8 cellular contexts compared by ENCODE assay signal in the genomic region with DNA sequence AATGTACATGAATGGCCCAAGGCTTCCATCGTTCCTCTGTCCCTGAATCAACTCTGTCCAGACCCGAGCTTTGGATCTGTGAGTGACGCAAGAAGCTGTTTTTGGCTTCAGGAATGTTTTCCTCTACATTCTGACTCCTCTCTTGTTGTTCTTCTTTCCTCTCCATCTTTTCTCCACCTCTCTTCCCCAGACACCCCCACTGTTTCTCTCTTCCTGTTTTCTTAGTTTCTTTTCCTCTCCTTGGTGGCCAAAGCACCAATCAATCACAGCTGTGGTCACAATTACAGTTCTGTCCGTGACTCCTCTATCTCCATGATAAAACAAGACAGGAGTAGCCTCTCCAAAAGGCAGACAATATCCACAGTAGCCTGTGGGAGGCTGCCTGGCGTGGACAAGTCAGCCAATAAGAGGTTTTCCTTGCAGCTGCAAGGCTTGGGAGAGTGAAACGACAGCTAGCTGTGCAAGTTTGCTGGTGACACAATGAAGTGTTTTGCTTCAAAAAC. TPM values are rescaled to one million over a fixed set of nuclear protein-coding genes. Genes with fewer than 3 reads are reported as not detected.
A peak's percentile ranks its signal among the peaks of the same experiment; 100 is the strongest.
DNase-seq lines count a peak whose midpoint lies in the region; ATAC-seq, FAIRE-seq and TF ChIP-seq lines count a peak whose summit lies in the region.

No MANE protein-coding gene starts in this region.

- ATAC-seq in HG02759 (IDR thresholded peaks at IDR 0.05; ENCODE audit: unreplicated experiment) (peak; percentile 43), K562 (peak; percentile 67), left colon (peak; percentile 42)

- no peaks in the 10 kb centered on the region for H4K20me1 ChIP-seq in K562 (replicated peaks; ENCODE audit: control insufficient read depth, insufficient read depth, low read length)

- H3K4me3 ChIP-seq in K562 = no peak overlapping the region
- H3K4me3 ChIP-seq in subcutaneous abdominal adipose tissue (ENCODE audit: low read depth in 1 of 5, low read length in 5 of 5) = peak overlapping the region; percentile 12 to 51 (median 33)

- no peaks in the 10 kb centered on the region for H3K27me3 ChIP-seq in K562 (ENCODE audit: control insufficient read depth in 2 of 2, insufficient read depth in 2 of 2, low read length in 2 of 2)
- H3K27me3 ChIP-seq in subcutaneous abdominal adipose tissue (ENCODE audit: control insufficient read depth in 5 of 5, insufficient read depth in 4 of 5, low read length in 5 of 5) = no peaks in the 10 kb centered on the region

- in situ Hi-C loops in K562 (cut with MboI) = no loop called here

- no peaks in the 10 kb centered on the region for H3K79me2 ChIP-seq in K562 (ENCODE audit: control insufficient read depth, insufficient read depth, low read length)

- no peak overlapping the region for H2AFZ ChIP-seq in K562 (ENCODE audit: low read depth, low read length)

- intact Hi-C loops in K562 (cut with micrococcal nuclease) (loop anchor here (5.0 to 10.0 kb wide), 2 partner anchors 637 to 829 kb away; no protein-coding TSS in a partner anchor), left colon (cut with DNase I, micrococcal nuclease) (no loop called here)

- no peak for TF ChIP-seq EP300 in K562 (IDR thresholded peaks at IDR 0.05; ENCODE audit: low read length)

- TF ChIP-seq RAD21 in K562 (CRISPR knock-in tag; conservative IDR thresholded peaks at IDR 0.05 in 1 of 2, IDR thresholded peaks at IDR 0.05 in 1 of 2) = no peak; a peak in 1 of 4 replicates

- no peak overlapping the region for H3K9ac ChIP-seq in K562 (ENCODE audit: insufficient read depth in 1 of 2, low read depth in 2 of 2, low read length in 2 of 2)
- peak overlapping the region in 2 of 5 donors; percentile 10 to 51 for H3K9ac ChIP-seq in subcutaneous abdominal adipose tissue (ENCODE audit: low read length in 5 of 5)

- no TSS peak for BruUV-seq in K562 (replicated peaks; lab: Mats Ljungman, UMichigan)

- no peak for FAIRE-seq in K562 (lab: Jason Lieb, UNC)

- WGBS in K562 (ENCODE audit: insufficient coverage, low coverage, missing lambda C conversion rate) = 6% methylated on average over 6 of the region's 6 CpGs

- TF ChIP-seq POLR2A in K562 (conservative IDR thresholded peaks at IDR 0.05) = no peak

- POLR2A ChIA-PET in K562 (lab: Yijun Ruan, JAX) = interaction anchor here (0.6 kb wide), 1 partner anchor 572 kb away, joined by 3 read pairs; no protein-coding TSS in a partner anchor

- TF ChIP-seq CTCF in K562 (IDR thresholded peaks at IDR 0.05 in 2 of 3, conservative IDR thresholded peaks at IDR 0.05 in 1 of 3; ENCODE audit: insufficient read depth in 2 of 3, low read depth in 1 of 3, low read length in 3 of 3) = no peak

- H3K9me3 ChIP-seq in K562 (replicated peaks; ENCODE audit: control insufficient read depth, insufficient read depth, low read depth, low read length) = no peaks in the 10 kb centered on the region
- no peaks in the 10 kb centered on the region for H3K9me3 ChIP-seq in subcutaneous abdominal adipose tissue (ENCODE audit: control insufficient read depth in 5 of 5, low read length in 5 of 5)

- H3K27ac ChIP-seq in K562 (ENCODE audit: extremely low read depth, low read depth, low read length) (no peak overlapping the region), subcutaneous abdominal adipose tissue (ENCODE audit: low read depth, low read length) (peak overlapping the region; percentile 72)

- no peaks in the 10 kb centered on the region for H3K36me3 ChIP-seq in K562 (ENCODE audit: control insufficient read depth, insufficient read depth, low read length)
- no peaks in the 10 kb centered on the region for H3K36me3 ChIP-seq in subcutaneous abdominal adipose tissue (ENCODE audit: control insufficient read depth in 5 of 5, insufficient read depth in 5 of 5, low read length in 5 of 5)

- no peak overlapping the region for H3K4me2 ChIP-seq in K562 (ENCODE audit: insufficient read depth, low read length)

- no peaks in the 10 kb centered on the region for H3K9me1 ChIP-seq in K562 (ENCODE audit: control insufficient read depth, insufficient read depth, low read length)

- DNase-seq in K562 (ENCODE audit: extremely low read depth in 1 of 4, low spot score in 3 of 4) (peak in 1 of 4 experiments; percentile 28), left colon (no peak), RPMI8226 (no peak)
- no peak for DNase-seq in stimulated activated naive CD4-positive, alpha-beta T cell (lab: John Stamatoyannopoulos, UW)
- no peak for DNase-seq in stimulated activated CD8-positive, alpha-beta memory T cell treated with anti-CD3 and anti-CD28 coated beads, Interleukin-4, amount 100 ng/mL, for 48 hours
- DNase-seq in activated CD4-positive, CD25-positive, alpha-beta regulatory T cell treated with anti-CD3 and anti-CD28 coated beads, Interleukin-2, amount 50 U/mL, for 72 hours = no peak

- H3K4me1 ChIP-seq in K562 (replicated peaks in 1 of 2; ENCODE audit: control insufficient read depth in 2 of 2, insufficient read depth in 2 of 2, low read length in 2 of 2) (peaks cover 2 to 8% of the 10 kb centered on the region in 2 experiments; a peak in 4 of 5 replicates), subcutaneous abdominal adipose tissue (ENCODE audit: control insufficient read depth in 5 of 5, insufficient read depth in 5 of 5, low read length in 5 of 5) (peaks cover 7 to 47% (median 36%) of the 10 kb centered on the region in 5 donors)

- CTCF ChIA-PET in K562 (lab: Yijun Ruan, JAX; ENCODE audit: low intra/inter-chr PET ratio) = no interaction called here

TF ChIP-seq in K562, 482 proteins besides CTCF, POLR2A, EP300 and RAD21 (continues in another document):
- TF ChIP-seq, protein P1, sequence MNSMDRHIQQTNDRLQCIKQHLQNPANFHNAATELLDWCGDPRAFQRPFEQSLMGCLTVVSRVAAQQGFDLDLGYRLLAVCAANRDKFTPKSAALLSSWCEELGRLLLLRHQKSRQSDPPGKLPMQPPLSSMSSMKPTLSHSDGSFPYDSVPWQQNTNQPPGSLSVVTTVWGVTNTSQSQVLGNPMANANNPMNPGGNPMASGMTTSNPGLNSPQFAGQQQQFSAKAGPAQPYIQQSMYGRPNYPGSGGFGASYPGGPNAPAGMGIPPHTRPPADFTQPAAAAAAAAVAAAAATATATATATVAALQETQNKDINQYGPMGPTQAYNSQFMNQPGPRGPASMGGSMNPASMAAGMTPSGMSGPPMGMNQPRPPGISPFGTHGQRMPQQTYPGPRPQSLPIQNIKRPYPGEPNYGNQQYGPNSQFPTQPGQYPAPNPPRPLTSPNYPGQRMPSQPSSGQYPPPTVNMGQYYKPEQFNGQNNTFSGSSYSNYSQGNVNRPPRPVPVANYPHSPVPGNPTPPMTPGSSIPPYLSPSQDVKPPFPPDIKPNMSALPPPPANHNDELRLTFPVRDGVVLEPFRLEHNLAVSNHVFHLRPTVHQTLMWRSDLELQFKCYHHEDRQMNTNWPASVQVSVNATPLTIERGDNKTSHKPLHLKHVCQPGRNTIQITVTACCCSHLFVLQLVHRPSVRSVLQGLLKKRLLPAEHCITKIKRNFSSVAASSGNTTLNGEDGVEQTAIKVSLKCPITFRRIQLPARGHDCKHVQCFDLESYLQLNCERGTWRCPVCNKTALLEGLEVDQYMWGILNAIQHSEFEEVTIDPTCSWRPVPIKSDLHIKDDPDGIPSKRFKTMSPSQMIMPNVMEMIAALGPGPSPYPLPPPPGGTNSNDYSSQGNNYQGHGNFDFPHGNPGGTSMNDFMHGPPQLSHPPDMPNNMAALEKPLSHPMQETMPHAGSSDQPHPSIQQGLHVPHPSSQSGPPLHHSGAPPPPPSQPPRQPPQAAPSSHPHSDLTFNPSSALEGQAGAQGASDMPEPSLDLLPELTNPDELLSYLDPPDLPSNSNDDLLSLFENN (IDR thresholded peaks at IDR 0.05; ENCODE audit: low read depth in 2 of 2, low read length in 2 of 2) = no peak
- peak; percentile 28; the same call in 1 of the 2 replicates for TF ChIP-seq CEBPB (tag; IDR thresholded peaks at IDR 0.05)
- TF ChIP-seq NR3C1 (CRISPR knock-in tag; IDR thresholded peaks at IDR 0.05) = no peak

RNA-seq across cellular contexts. Expression of a gene that starts 4.9 kb away (rescaled TPM):
- total RNA-seq in K562 (2011; cell fraction: chromatin; rRNA removed; ENCODE audit: low replicate concordance) = not detected in 2 replicates
- not detected in 2 replicates for total RNA-seq in K562 (2011; cell fraction: nucleolus; rRNA removed)
- not detected in 2 replicates for total RNA-seq in K562 (2011; cell fraction: nucleoplasm; rRNA removed)
- total RNA-seq in K562 (2014; rRNA removed) (not detected in 2 replicates), K562 (2014; rRNA removed; fragmentation: Illumina TruSeq; extraction: Trizol) (not detected in 2 replicates), K562 (2015; rRNA removed; fragmentation: Illumina TruSeq; extraction: Trizol) (not detected in 2 replicates), K562 (2021) (not detected in 2 replicates), left colon (not detected)
- polyA plus RNA-seq in K562 (2011; rRNA removed) (not detected in 2 replicates), K562 (2014; fragmentation: Illumina TruSeq; extraction: Trizol) (not detected in 2 replicates), K562 (2014; fragmentation: Nextera tagmentation; extraction: Ambion mirVana) (not detected), K562 (2014; rRNA removed) (not detected in 2 replicates)
- not detected in 2 replicates for polyA plus RNA-seq in K562 (2011; cell fraction: cytosol; rRNA removed)
- not detected in 2 replicates for polyA plus RNA-seq in K562 (2011; cell fraction: nucleus; rRNA removed)
- not detected in 2 replicates for polyA plus RNA-seq in K562 (2012)
- not detected in 2 replicates for polyA minus RNA-seq in K562 (2011; rRNA and poly(A)+ RNA removed)
- not detected in 2 replicates for polyA minus RNA-seq in K562 (2011; cell fraction: cytosol; rRNA and poly(A)+ RNA removed)
- not detected in 2 replicates for polyA minus RNA-seq in K562 (2011; cell fraction: nucleus; rRNA and poly(A)+ RNA removed)

RNA-seq across cellular contexts. Expression of a gene that starts 28.0 kb away (rescaled TPM):
- 32.1 and 98.0 TPM in 2 replicates for total RNA-seq in K562 (2011; cell fraction: chromatin; rRNA removed; ENCODE audit: low replicate concordance)
- total RNA-seq in K562 (2011; cell fraction: nucleolus; rRNA removed) = 14.3 and 46.8 TPM in 2 replicates
- total RNA-seq in K562 (2011; cell fraction: nucleoplasm; rRNA removed) = 49.3 and 80.7 TPM in 2 replicates
- 8.4 and 11.6 TPM in 2 replicates for total RNA-seq in K562 (2014; rRNA removed)
- 18.7 and 22.5 TPM in 2 replicates for total RNA-seq in K562 (2014; rRNA removed; fragmentation: Illumina TruSeq; extraction: Trizol)
- 16.6 and 17.7 TPM in 2 replicates for total RNA-seq in K562 (2015; rRNA removed; fragmentation: Illumina TruSeq; extraction: Trizol)
- total RNA-seq in K562 (2021) = 20.0 and 28.8 TPM in 2 replicates
- 11.7 and 17.9 TPM in 2 replicates for polyA plus RNA-seq in K562 (2011; rRNA removed)
- 5.8 and 10.9 TPM in 2 replicates for polyA plus RNA-seq in K562 (2011; cell fraction: cytosol; rRNA removed)
- 15.4 and 17.7 TPM in 2 replicates for polyA plus RNA-seq in K562 (2011; cell fraction: nucleus; rRNA removed)
- polyA plus RNA-seq in K562 (2012) = 14.2 and 49.0 TPM in 2 replicates
- polyA plus RNA-seq in K562 (2014; fragmentation: Illumina TruSeq; extraction: Trizol) = 18.6 TPM in 2 replicates
- 10 to 100 TPM; 25.3 to 26.1 TPM for polyA plus RNA-seq in K562 (2014; fragmentation: Nextera tagmentation; extraction: Ambion mirVana)
- 11.4 and 16.3 TPM in 2 replicates for polyA plus RNA-seq in K562 (2014; rRNA removed)
- polyA minus RNA-seq in K562 (2011; rRNA and poly(A)+ RNA removed) = 27.6 and 30.9 TPM in 2 replicates
- 7.2 and 8.4 TPM in 2 replicates for polyA minus RNA-seq in K562 (2011; cell fraction: cytosol; rRNA and poly(A)+ RNA removed)
- 15.3 and 32.3 TPM in 2 replicates for polyA minus RNA-seq in K562 (2011; cell fraction: nucleus; rRNA and poly(A)+ RNA removed)
- total RNA-seq in left colon = 100 to 1,000 TPM in 1 of 2 donors, 10 to 100 TPM in 1; 79.7 to 109 TPM
